16 cellular contexts compared by ENCODE assay signal in genomic region chr21:32968103-32968502, GRCh38. TPM values are rescaled to one million over a fixed set of nuclear protein-coding genes. Genes with fewer than 3 reads are reported as not detected.
"Had no signal": no experiment of that assay in that cellular context is flagged by ENCODE, and none has a peak within 500 bp of the region (broad histone marks: within the 10 kb centered on the region; RNA-seq: fewer than 3 reads in every experiment).

No MANE protein-coding gene starts in this region.

RNA-seq across cellular contexts. Expression of gene OLIG2, which starts 57.6 kb away (rescaled TPM):
- total RNA-seq: activated B cell treated with CpG ODN at 0.5 μM for 24 hours; activated CD4-positive, alpha-beta memory T cell treated with anti-CD3 and anti-CD28 coated beads for 36 hours; activated naive CD4-positive, alpha-beta T cell treated with anti-CD3 and anti-CD28 coated beads for 36 hours; activated naive CD4-positive, alpha-beta T cell treated with anti-CD3 and anti-CD28 coated beads, Interleukin-2, amount 50 U/mL, for 72 hours; activated T-cell treated with anti-CD3 and anti-CD28 coated beads, Interleukin-2, amount 50 U/mL, for 4 hours; activated T-helper 1 cell treated with anti-CD3 and anti-CD28 coated beads, Interleukin-12 subunit alpha, Interleukin-12 subunit beta, Interleukin-2, Interleukin-4 antibody, amounts not matched to agents 30 ng/mL and 10 ng/mL and 1 ng/mL, durations not matched to agents 14 hours and 24 hours and 36 hours; adrenal gland; body of pancreas; breast epithelium; cardiac septum; LHCN-M2; OCI-LY7; PC-9; Right ventricle myocardium inferior; T-cell; T-helper 17 cell had no signal
